10 cellular contexts compared by ENCODE assay signal in the genomic region with DNA sequence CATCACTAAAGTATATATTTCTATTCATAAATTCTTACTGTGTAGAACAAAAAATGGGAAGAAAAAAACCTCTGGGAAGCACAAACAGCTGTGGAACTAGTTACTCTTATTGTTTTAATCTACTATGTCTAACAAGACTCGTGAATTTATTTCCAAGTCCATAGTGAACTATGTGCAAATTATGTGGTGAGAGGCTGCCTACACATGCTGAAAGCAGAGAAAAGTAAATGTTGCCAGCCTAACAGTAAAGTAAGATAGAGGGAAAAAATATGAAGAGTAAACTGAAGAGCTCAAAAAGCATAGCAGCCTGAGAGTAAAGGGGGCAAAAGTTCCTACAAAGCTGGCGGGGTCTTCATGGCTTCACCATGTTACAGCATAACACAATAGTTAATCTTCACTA. TPM values are rescaled to one million over a fixed set of nuclear protein-coding genes. Genes with fewer than 3 reads are reported as not detected.
A peak's percentile ranks its signal among the peaks of the same experiment; 100 is the strongest.
DNase-seq lines count a peak whose midpoint lies in the region; ATAC-seq and TF ChIP-seq lines count a peak whose summit lies in the region.
"Had no signal": no experiment of that assay in that cellular context is flagged by ENCODE, and none has a peak within 500 bp of the region (broad histone marks: within the 10 kb centered on the region; RNA-seq: fewer than 3 reads in every experiment).

No MANE protein-coding gene starts in this region.

- peaks cover 85% of the 10 kb centered on the region for H3K36me3 Mint-ChIP-seq in activated T-cell treated with anti-CD3 and anti-CD28 coated beads, Interleukin-2, amount 50 U/mL, for 24 hours (ENCODE audit: low read depth)

- H3K4me1 ChIP-seq in fibroblast of lung (ENCODE audit: control insufficient read depth, extremely low read depth, insufficient read depth, low read length) (no peaks in the 10 kb centered on the region), skeletal muscle satellite cell (ENCODE audit: control insufficient read depth, insufficient read depth, low read length) (peaks cover 24% of the 10 kb centered on the region)

- H3K4me2 ChIP-seq in SU-DHL-6 (ENCODE audit: low read depth, low read length, poor library complexity, severe bottlenecking) (peak overlapping the region; percentile 86), fibroblast of lung (ENCODE audit: extremely low read depth, insufficient read depth, low read length) (peak overlapping the region; percentile 92), skeletal muscle satellite cell (ENCODE audit: low read length) (peak overlapping the region; percentile 87)

- H3K9me3 Mint-ChIP-seq in activated T-cell treated with anti-CD3 and anti-CD28 coated beads, Interleukin-2, amount 50 U/mL, for 24 hours: peaks cover 6% of the 10 kb centered on the region

- peaks cover 9% of the 10 kb centered on the region; the same call in 1 of the 2 replicates for H3K36me3 ChIP-seq in SU-DHL-6 (ENCODE audit: low read length)
- H3K36me3 ChIP-seq in fibroblast of lung (ENCODE audit: control insufficient read depth, insufficient read depth, low read length): no peaks in the 10 kb centered on the region
- H3K36me3 ChIP-seq in skeletal muscle satellite cell (ENCODE audit: insufficient read depth, low read length): peaks cover 8% of the 10 kb centered on the region

- H3K79me2 ChIP-seq in SU-DHL-6 (ENCODE audit: insufficient read depth, low read length) (peaks cover 95% of the 10 kb centered on the region), fibroblast of lung (ENCODE audit: control insufficient read depth, insufficient read depth, low read length) (peaks cover 80% of the 10 kb centered on the region)

- H3K27ac ChIP-seq in SU-DHL-6 (ENCODE audit: low read depth, low read length) (peak overlapping the region; percentile 86), fibroblast of lung (ENCODE audit: insufficient read depth, low read length) (peak overlapping the region; percentile 19)

- TF ChIP-seq CTCF in SU-DHL-6 (IDR thresholded peaks at IDR 0.05; ENCODE audit: insufficient read depth, low read length, poor library complexity, severe bottlenecking): no peak
- no peak for TF ChIP-seq CTCF in fibroblast of lung (conservative IDR thresholded peaks at IDR 0.05 in 1 of 2, IDR thresholded peaks at IDR 0.05 in 1 of 2; ENCODE audit: low read depth in 1 of 2, low read length in 2 of 2)

- H3K4me3 ChIP-seq in SU-DHL-6 (ENCODE audit: insufficient read depth, low read length, poor library complexity, severe bottlenecking) (peak overlapping the region; percentile 99), fibroblast of lung (replicated peaks in 1 of 4; ENCODE audit: control extremely low read depth in 1 of 4, insufficient read depth in 1 of 4, low read depth in 3 of 4, low read length in 4 of 4) (peak overlapping the region; percentile 6 to 99 (median 73)), skeletal muscle satellite cell (ENCODE audit: low read length) (peak overlapping the region; percentile 99)

- no peak for ATAC-seq in HG02840 (IDR thresholded peaks at IDR 0.05; ENCODE audit: low FRiP score, unreplicated experiment)
- ATAC-seq: left ventricle myocardium superior had no signal

- H3K27me3 ChIP-seq in SU-DHL-6 (ENCODE audit: low read length) (no peaks in the 10 kb centered on the region), fibroblast of lung (ENCODE audit: control insufficient read depth, insufficient read depth, low read length) (no peaks in the 10 kb centered on the region), skeletal muscle satellite cell (ENCODE audit: control insufficient read depth, insufficient read depth, low read length) (no peaks in the 10 kb centered on the region)

- peaks cover 64% of the 10 kb centered on the region for H3K4me1 Mint-ChIP-seq in activated T-cell treated with anti-CD3 and anti-CD28 coated beads, Interleukin-2, amount 50 U/mL, for 24 hours (ENCODE audit: low read depth)

- H3K9me2 ChIP-seq in SU-DHL-6 (replicated peaks; ENCODE audit: insufficient read depth, low read length): no peaks in the 10 kb centered on the region

- H3F3A ChIP-seq in SU-DHL-6 (ENCODE audit: insufficient read depth): peaks cover 47% of the 10 kb centered on the region

- peak overlapping the region; percentile 89 for H3K4me3 Mint-ChIP-seq in activated T-cell treated with anti-CD3 and anti-CD28 coated beads, Interleukin-2, amount 50 U/mL, for 24 hours

- H3K9ac ChIP-seq in SU-DHL-6 (ENCODE audit: low read length): peak overlapping the region; percentile 100
- H3K9ac ChIP-seq in fibroblast of lung (ENCODE audit: insufficient read depth, low read length): no peak overlapping the region
- peak overlapping the region; percentile 100 for H3K9ac ChIP-seq in skeletal muscle satellite cell (ENCODE audit: low read depth, low read length)

- peak overlapping the region; percentile 48 for H3K27ac Mint-ChIP-seq in activated T-cell treated with anti-CD3 and anti-CD28 coated beads, Interleukin-2, amount 50 U/mL, for 24 hours

- H3K9me3 ChIP-seq in SU-DHL-6 (ENCODE audit: insufficient read depth, low read length) (no peaks in the 10 kb centered on the region), fibroblast of lung (ENCODE audit: control insufficient read depth, insufficient read depth, low read depth, low read length) (no peaks in the 10 kb centered on the region), skeletal muscle satellite cell (replicated peaks; ENCODE audit: low read length) (no peaks in the 10 kb centered on the region)

- no peak for DNase-seq in activated T-cell treated with anti-CD3 and anti-CD28 coated beads, Interleukin-2, amount 50 U/mL, for 24 hours
- no peak for DNase-seq in activated T-cell treated with anti-CD3 and anti-CD28 coated beads, Interleukin-2, amount 50 U/mL, for 48 hours
- DNase-seq in fibroblast of lung (ENCODE audit: low read depth in 2 of 2) (no peak), DMS153 treated with DMSO at 0.1 percent for 48 hours (lab: John Stamatoyannopoulos, UW; ENCODE audit: unreplicated experiment) (no peak), NCI-H128 (lab: John Stamatoyannopoulos, UW; ENCODE audit: unreplicated experiment) (no peak)
- DNase-seq: activated CD4-positive, alpha-beta T cell treated with anti-CD3 and anti-CD28 coated beads, Interleukin-2, amount 50 U/mL, for 4 hours; left ventricle myocardium superior had no signal

- no peak overlapping the region for H2AFZ ChIP-seq in SU-DHL-6 (ENCODE audit: low read depth, low read length, severe bottlenecking)
- no peak overlapping the region for H2AFZ ChIP-seq in fibroblast of lung (ENCODE audit: low read length)

- H4K20me1 ChIP-seq in SU-DHL-6 (ENCODE audit: low read depth, low read length) (peaks cover 51% of the 10 kb centered on the region), fibroblast of lung (ENCODE audit: control insufficient read depth, extremely low read depth, insufficient read depth, low read length) (peaks cover 5% of the 10 kb centered on the region)

- no peaks in the 10 kb centered on the region for H3K27me3 Mint-ChIP-seq in activated T-cell treated with anti-CD3 and anti-CD28 coated beads, Interleukin-2, amount 50 U/mL, for 24 hours

RNA-seq across cellular contexts. Expression of a gene that starts 3.0 kb away (rescaled TPM):
- total RNA-seq in fibroblast of lung: 474 and 483 TPM in 2 replicates
- polyA plus RNA-seq in fibroblast of lung: 287 and 291 TPM in 2 replicates
- 212 and 215 TPM in 2 replicates for polyA plus RNA-seq in fibroblast of lung (2012)
- 29.3 and 36.2 TPM in 2 replicates for polyA minus RNA-seq in fibroblast of lung (ENCODE audit: low replicate concordance)
- total RNA-seq in skeletal muscle satellite cell (2012; rRNA removed): 540 and 575 TPM in 2 replicates
